In the genomic region with DNA sequence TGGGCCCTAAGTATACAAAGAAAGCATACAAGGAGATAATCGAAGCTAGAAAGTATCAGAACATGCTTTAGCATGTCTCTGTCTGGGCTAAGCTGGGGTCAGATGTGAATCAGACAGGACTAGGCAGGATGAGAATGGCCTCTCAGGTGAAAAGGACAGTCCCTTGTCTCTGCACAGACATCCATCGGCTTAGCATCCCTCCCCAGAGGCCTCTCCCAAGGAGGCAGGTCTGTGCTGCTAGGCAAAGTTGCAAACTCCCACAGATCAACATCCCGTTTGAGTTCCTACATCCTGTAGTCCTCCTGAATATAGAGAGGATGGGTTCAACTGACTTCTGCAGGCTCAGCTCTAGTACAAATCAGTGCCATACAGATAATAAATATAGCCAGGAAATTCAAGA, we compare ENCODE assay signal across 21 cellular contexts.
"Had no signal": no experiment of that assay in that cellular context is flagged by ENCODE, and none has a peak within 500 bp of the region (broad histone marks: within the 10 kb centered on the region; RNA-seq: fewer than 3 reads in every experiment).

No MANE protein-coding gene starts in this region.

- H3K9me3 Mint-ChIP-seq: activated CD8-positive, alpha-beta T cell treated with anti-CD3 and anti-CD28 coated beads for 36 hours; activated naive CD8-positive, alpha-beta T cell treated with anti-CD3 and anti-CD28 coated beads, Interleukin-2, amount 50 U/mL, for 24 hours; naive thymus-derived CD8-positive, alpha-beta T cell; T-helper 2 cell treated with Interferon-gamma antibody and Interleukin-4, amounts not matched to agents 5 μg/mL and 100 μg/mL, for 36 hours had no signal

- H3K27me3 ChIP-seq: suprapubic skin, upper lobe of right lung had no signal

- H3K27ac ChIP-seq: coronary artery, psoas muscle, suprapubic skin, upper lobe of right lung had no signal

- H3K27ac Mint-ChIP-seq: activated CD8-positive, alpha-beta T cell treated with anti-CD3 and anti-CD28 coated beads for 36 hours; activated naive CD8-positive, alpha-beta T cell treated with anti-CD3 and anti-CD28 coated beads, Interleukin-2, amount 50 U/mL, for 24 hours; T-helper 2 cell treated with Interferon-gamma antibody and Interleukin-4, amounts not matched to agents 5 μg/mL and 100 μg/mL, for 36 hours had no signal

- H3K36me3 ChIP-seq: suprapubic skin, upper lobe of right lung had no signal

- H3K9me3 ChIP-seq: mucosa of descending colon, psoas muscle, suprapubic skin, upper lobe of right lung had no signal

- H3K36me3 Mint-ChIP-seq: naive thymus-derived CD8-positive, alpha-beta T cell had no signal

- H3K4me3 ChIP-seq: coronary artery, lung, mucosa of descending colon, psoas muscle, suprapubic skin, upper lobe of right lung had no signal

- DNase-seq: activated CD4-positive, CD25-positive, alpha-beta regulatory T cell treated with anti-CD3 and anti-CD28 coated beads, Interleukin-2, amount 50 U/mL, for 72 hours; activated CD8-positive, alpha-beta memory T cell treated with anti-CD3 and anti-CD28 coated beads, Interleukin-2, amount 50 U/mL, for 4 hours; activated naive CD8-positive, alpha-beta T cell treated with anti-CD3 and anti-CD28 coated beads, Interleukin-2, amount 50 U/mL, for 24 hours; central memory CD4-positive, alpha-beta T cell; effector memory CD4-positive, alpha-beta T cell; glutamatergic neuron; left cardiac atrium; mucosa of descending colon; naive thymus-derived CD8-positive, alpha-beta T cell; occipital lobe; psoas muscle; stimulated activated CD4-positive, alpha-beta T cell treated with anti-CD3 and anti-CD28 coated beads, Interleukin-2, amount 100 ng/mL, for 24 hours; stimulated activated naive CD4-positive, alpha-beta T cell treated with Interleukin-2 at 50 U/mL for 16 hours; SW 1271; upper lobe of right lung had no signal

- ATAC-seq: activated CD8-positive, alpha-beta T cell treated with anti-CD3 and anti-CD28 coated beads for 36 hours; activated naive CD8-positive, alpha-beta T cell treated with anti-CD3 and anti-CD28 coated beads, Interleukin-2, amount 50 U/mL, for 24 hours; left cardiac atrium; mucosa of descending colon; naive thymus-derived CD8-positive, alpha-beta T cell; psoas muscle; sciatic nerve; upper lobe of right lung had no signal

- H3K4me3 Mint-ChIP-seq: activated CD8-positive, alpha-beta T cell treated with anti-CD3 and anti-CD28 coated beads for 36 hours; activated naive CD8-positive, alpha-beta T cell treated with anti-CD3 and anti-CD28 coated beads, Interleukin-2, amount 50 U/mL, for 24 hours; naive thymus-derived CD8-positive, alpha-beta T cell; T-helper 2 cell treated with Interferon-gamma antibody and Interleukin-4, amounts not matched to agents 5 μg/mL and 100 μg/mL, for 36 hours had no signal
